Comparison of ENCODE assay signal across 8 cellular contexts in genomic region chr11:19116971-19117759, GRCh38. TPM values are rescaled to one million over a fixed set of nuclear protein-coding genes. Genes with fewer than 3 reads are reported as not detected.
DNase-seq lines count a peak whose midpoint lies in the region; ATAC-seq, FAIRE-seq and TF ChIP-seq lines count a peak whose summit lies in the region.

Gene ZDHHC13, plus strand, starts transcription at chr11:19117168. Its CDS starts 82 bp downstream, at chr11:19117250.

- TF ChIP-seq CTCF in LNCaP clone FGC (IDR thresholded peaks at IDR 0.05; ENCODE audit: control insufficient read depth, extremely low read depth, insufficient read depth): peak; percentile 52
- TF ChIP-seq CTCF in fibroblast of pulmonary artery (IDR thresholded peaks at IDR 0.05; ENCODE audit: low read length, missing control alignments): peak; percentile 46
- TF ChIP-seq CTCF in nephron (IDR thresholded peaks at IDR 0.05; ENCODE audit: unreplicated experiment in 3 of 3): peak in 2 of 3 experiments; percentile 27 to 46

- H3K27me3 Mint-ChIP-seq in nephron (ENCODE audit: low read depth): peaks cover 13% of the 10 kb centered on the region

- H3K4me1 Mint-ChIP-seq in nephron: peaks cover 16% of the 10 kb centered on the region

- H3K4me3 ChIP-seq in LNCaP clone FGC (ENCODE audit: low read depth, low read length) (peak within 1 kb of the TSS; percentile 75), fibroblast of pulmonary artery (replicated peaks; ENCODE audit: low read depth, low read length) (peak within 1 kb of the TSS; percentile 89)

- peak; percentile 94 for DNase-seq in G401 (ENCODE audit: low spot score)
- peak; percentile 98 for DNase-seq in H54 (ENCODE audit: insufficient read length, low spot score)
- DNase-seq in LNCaP clone FGC (ENCODE audit: low read depth): peak; percentile 68
- peak; percentile 92 for DNase-seq in RPMI8226
- peak; percentile 88 to 91 for DNase-seq in activated T-helper 1 cell treated with anti-CD3 and anti-CD28 coated beads, Interleukin-2, amount 50 U/mL, for 16 hours (ENCODE audit: low read depth in 1 of 2, low spot score in 1 of 2)
- DNase-seq in fibroblast of pulmonary artery (ENCODE audit: low read depth): peak; percentile 86
- peak; percentile 96 for DNase-seq in stimulated activated naive CD8-positive, alpha-beta T cell treated with anti-CD3 and anti-CD28 coated beads, Interleukin-15, Interleukin-2, amounts not matched to agents 100 U/mL and 50 U/mL, for 24 hours

- in situ Hi-C loops in G401 (cut with HindIII; ENCODE audit: low sequenced_read_pairs): no loop called here

- H3K27ac Mint-ChIP-seq in nephron: peak within 1 kb of the TSS in 2 of 3 experiments; percentile 55 to 65

- peaks cover 7% of the 10 kb centered on the region for H3K36me3 Mint-ChIP-seq in nephron (ENCODE audit: low read depth)

- FAIRE-seq in H54 (lab: Jason Lieb, UNC): peak; percentile 6

- peak within 1 kb of the TSS; percentile 95 to 97 (median 96) for H3K4me3 Mint-ChIP-seq in nephron

- peaks cover 3% of the 10 kb centered on the region for H3K9me3 Mint-ChIP-seq in nephron

- peak; percentile 77 for TF ChIP-seq POLR2A in H54 (IDR thresholded peaks at IDR 0.05; ENCODE audit: low read depth, low read length)

- peak; percentile 100 for ATAC-seq in stimulated activated naive CD8-positive, alpha-beta T cell treated with anti-CD3 and anti-CD28 coated beads, Interleukin-15, Interleukin-2, amounts not matched to agents 100 U/mL and 50 U/mL, for 24 hours

RNA-seq across cellular contexts. Expression of gene ZDHHC13, which starts in this region (rescaled TPM):
- total RNA-seq in G401 (2014; rRNA removed; shearing (Covaris generic)): 22.6 and 30.1 TPM in 2 replicates

Comparison
In these comparisons a context has a peak if more than half of its experiments do, and no peak if none do; other contexts are left out.
1. Peak in every context shown above with its lines: DNase-seq, ATAC-seq and H3K4me3 ChIP-seq.